Comparison of ENCODE assay signal across 11 cellular contexts in the genomic region with DNA sequence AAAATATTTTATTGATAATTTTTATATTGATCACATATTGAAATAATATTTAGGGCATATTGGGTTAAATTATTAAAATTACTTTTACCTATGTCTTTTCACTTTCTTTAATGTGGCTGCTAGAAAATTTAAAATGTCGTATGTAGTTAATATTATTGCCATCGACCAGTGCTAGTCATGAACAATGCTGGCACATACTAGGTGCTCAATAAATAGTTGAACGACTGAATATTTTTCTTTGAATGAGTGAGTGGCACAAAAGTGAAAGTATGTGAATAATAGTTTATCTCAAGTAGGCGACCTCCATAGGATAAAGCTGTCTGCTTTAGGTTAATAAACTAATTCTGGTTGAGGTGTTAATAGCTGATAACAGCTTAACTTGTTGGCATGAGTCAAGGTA.
DNase-seq lines count a peak whose midpoint lies in the region; ATAC-seq and TF ChIP-seq lines count a peak whose summit lies in the region.
"Had no signal": no experiment of that assay in that cellular context is flagged by ENCODE, and none has a peak within 500 bp of the region (broad histone marks: within the 10 kb centered on the region; RNA-seq: fewer than 3 reads in every experiment).

No MANE protein-coding gene starts in this region.

- peaks cover 83% of the 10 kb centered on the region for H3K4me1 Mint-ChIP-seq in activated T-helper 1 cell treated with anti-CD3 and anti-CD28 coated beads, Interleukin-12 subunit alpha, Interleukin-12 subunit beta, Interleukin-2, Interleukin-4 antibody, amounts not matched to agents 30 ng/mL and 10 ng/mL and 1 ng/mL, durations not matched to agents 14 hours and 24 hours and 36 hours (ENCODE audit: low read depth)
- peaks cover 18 to 22% of the 10 kb centered on the region in 2 donors for H3K4me1 Mint-ChIP-seq in immature natural killer cell
- peaks cover 49% of the 10 kb centered on the region for H3K4me1 Mint-ChIP-seq in type B pancreatic cell (ENCODE audit: unreplicated experiment)

- H3K27me3 Mint-ChIP-seq in activated T-helper 1 cell treated with anti-CD3 and anti-CD28 coated beads, Interleukin-12 subunit alpha, Interleukin-12 subunit beta, Interleukin-2, Interleukin-4 antibody, amounts not matched to agents 30 ng/mL and 10 ng/mL and 1 ng/mL, durations not matched to agents 14 hours and 24 hours and 36 hours (ENCODE audit: insufficient read depth): no peaks in the 10 kb centered on the region
- H3K27me3 Mint-ChIP-seq in immature natural killer cell (ENCODE audit: low read depth in 3 of 3) (peaks cover 0 to 6% (median 0%) of the 10 kb centered on the region in 3 donors), type B pancreatic cell (peaks cover 17% of the 10 kb centered on the region)

- peak overlapping the region; percentile 40 for H3K4me3 ChIP-seq in right cardiac atrium (ENCODE audit: low read length)

- no peak for TF ChIP-seq CTCF in type B pancreatic cell (conservative IDR thresholded peaks at IDR 0.05)

- ATAC-seq in right cardiac atrium (no peak), Right ventricle myocardium superior (ENCODE audit: poor library complexity) (no peak), HG03571 (IDR thresholded peaks at IDR 0.05; ENCODE audit: unreplicated experiment) (no peak)

- H3K9me3 ChIP-seq in right cardiac atrium (ENCODE audit: control insufficient read depth, low read length): no peaks in the 10 kb centered on the region
- H3K9me3 ChIP-seq: tibial artery had no signal

- WGBS in right cardiac atrium: 83% methylated on average over 4 of the region's 4 CpGs

- H3K27ac Mint-ChIP-seq in activated T-helper 1 cell treated with anti-CD3 and anti-CD28 coated beads, Interleukin-12 subunit alpha, Interleukin-12 subunit beta, Interleukin-2, Interleukin-4 antibody, amounts not matched to agents 30 ng/mL and 10 ng/mL and 1 ng/mL, durations not matched to agents 14 hours and 24 hours and 36 hours: peak overlapping the region; percentile 99
- H3K27ac Mint-ChIP-seq in immature natural killer cell: peak overlapping the region; percentile 79 to 94 (median 89)
- no peak overlapping the region for H3K27ac Mint-ChIP-seq in type B pancreatic cell

- no peaks in the 10 kb centered on the region for H3K27me3 ChIP-seq in right cardiac atrium (ENCODE audit: control insufficient read depth, insufficient read depth)
- H3K27me3 ChIP-seq: tibial artery had no signal

- H3K27ac ChIP-seq in right cardiac atrium (ENCODE audit: low read length): no peak overlapping the region

- H3K36me3 Mint-ChIP-seq in activated T-helper 1 cell treated with anti-CD3 and anti-CD28 coated beads, Interleukin-12 subunit alpha, Interleukin-12 subunit beta, Interleukin-2, Interleukin-4 antibody, amounts not matched to agents 30 ng/mL and 10 ng/mL and 1 ng/mL, durations not matched to agents 14 hours and 24 hours and 36 hours (ENCODE audit: low read depth): no peaks in the 10 kb centered on the region
- H3K36me3 Mint-ChIP-seq in immature natural killer cell (no peaks in the 10 kb centered on the region), type B pancreatic cell (no peaks in the 10 kb centered on the region)

- DNase-seq in right cardiac atrium (no peak), Right ventricle myocardium superior (no peak), immature natural killer cell (no peak), type B pancreatic cell (ENCODE audit: extremely low spot score, unreplicated experiment) (no peak), NCI-H146 (lab: John Stamatoyannopoulos, UW) (no peak), NCI-H2107 treated with DMSO at 0.1 percent for 48 hours (lab: John Stamatoyannopoulos, UW; ENCODE audit: unreplicated experiment) (no peak)
- DNase-seq in activated T-helper 1 cell treated with anti-CD3 and anti-CD28 coated beads, Interleukin-12 subunit alpha, Interleukin-12 subunit beta, Interleukin-2, Interleukin-4 antibody, amounts not matched to agents 30 ng/mL and 10 ng/mL and 1 ng/mL, durations not matched to agents 14 hours and 24 hours and 36 hours (ENCODE audit: low spot score): no peak
- DNase-seq: COR-L47, NCI-H446 had no signal

- H3K4me3 Mint-ChIP-seq in activated T-helper 1 cell treated with anti-CD3 and anti-CD28 coated beads, Interleukin-12 subunit alpha, Interleukin-12 subunit beta, Interleukin-2, Interleukin-4 antibody, amounts not matched to agents 30 ng/mL and 10 ng/mL and 1 ng/mL, durations not matched to agents 14 hours and 24 hours and 36 hours: peak overlapping the region; percentile 90
- peak overlapping the region; percentile 93 to 95 (median 94) for H3K4me3 Mint-ChIP-seq in immature natural killer cell
- peak overlapping the region; percentile 87 for H3K4me3 Mint-ChIP-seq in type B pancreatic cell

- H3K9me3 Mint-ChIP-seq in activated T-helper 1 cell treated with anti-CD3 and anti-CD28 coated beads, Interleukin-12 subunit alpha, Interleukin-12 subunit beta, Interleukin-2, Interleukin-4 antibody, amounts not matched to agents 30 ng/mL and 10 ng/mL and 1 ng/mL, durations not matched to agents 14 hours and 24 hours and 36 hours: no peaks in the 10 kb centered on the region
- no peaks in the 10 kb centered on the region for H3K9me3 Mint-ChIP-seq in immature natural killer cell
- H3K9me3 Mint-ChIP-seq in type B pancreatic cell: no peaks in the 10 kb centered on the region

- H3K4me1 ChIP-seq in right cardiac atrium (ENCODE audit: control insufficient read depth, insufficient read depth, low read length): peaks cover 5% of the 10 kb centered on the region

- intact Hi-C loops in right cardiac atrium (cut with DNase I): loop anchor here in 2 of 4 donors (10.0 kb wide), 2 partner anchors 149 to 361 kb away; a partner anchor contains a TSS
- intact Hi-C loops in Right ventricle myocardium superior (cut with DNase I): loop anchor here (10.0 kb wide), 2 partner anchors 171 to 251 kb away; no protein-coding TSS in a partner anchor
- intact Hi-C loops in activated T-helper 1 cell treated with anti-CD3 and anti-CD28 coated beads, Interleukin-12 subunit alpha, Interleukin-12 subunit beta, Interleukin-2, Interleukin-4 antibody, amounts not matched to agents 30 ng/mL and 10 ng/mL and 1 ng/mL, durations not matched to agents 14 hours and 24 hours and 36 hours (cut with micrococcal nuclease): loop anchor here (2.0 kb wide), 2 partner anchors 125 to 329 kb away; no protein-coding TSS in a partner anchor
